ENCODE assay signal across 1 cellular context in genomic region chr5:62376064-62376463, GRCh38.
TF ChIP-seq lines count a peak whose summit lies in the region.

No MANE protein-coding gene starts in this region.

TF ChIP-seq in K562, 482 proteins besides CTCF, POLR2A, EP300 and RAD21 (continues in another document):
- TF ChIP-seq DACH1 (IDR thresholded peaks at IDR 0.05; ENCODE audit: partially characterized antibody) (peak; percentile 54), EP400 (IDR thresholded peaks at IDR 0.05) (0 out of 2 replicates have a peak, but pooled peaks have one; percentile 33), POLR2H (tag; IDR thresholded peaks at IDR 0.05; ENCODE audit: low read depth) (no peak), JUND (IDR thresholded peaks at IDR 0.05; ENCODE audit: borderline replicate concordance, low read depth, low read length) (peak; percentile 79; the same call in 1 of the 2 replicates), JUND (tag; IDR thresholded peaks at IDR 0.05; ENCODE audit: borderline replicate concordance, low read depth, low read length) (peak; percentile 83; the same call in 2 of the 3 replicates), BACH1 (tag; IDR thresholded peaks at IDR 0.05) (peak; percentile 81), HES1 (IDR thresholded peaks at IDR 0.05; ENCODE audit: low read depth) (no peak), PHB (CRISPR knock-in tag; IDR thresholded peaks at IDR 0.05) (no peak), ATF3 (IDR thresholded peaks at IDR 0.05) (peak; percentile 80), ATF3 (CRISPR knock-in tag; conservative IDR thresholded peaks at IDR 0.05) (no peak), NR2C1 (IDR thresholded peaks at IDR 0.05) (no peak), NR2C1 (tag; IDR thresholded peaks at IDR 0.05) (no peak), FOXK2 (conservative IDR thresholded peaks at IDR 0.05 in 1 of 2, IDR thresholded peaks at IDR 0.05 in 1 of 2; ENCODE audit: low read depth in 2 of 2) (peak in 1 of 2 experiments; percentile 39; a peak in 1 of 4 replicates), MAFF (IDR thresholded peaks at IDR 0.05; ENCODE audit: low read length) (peak; percentile 95), SMARCA4 (IDR thresholded peaks at IDR 0.05) (peak; percentile 72), RREB1 (CRISPR knock-in tag; IDR thresholded peaks at IDR 0.05) (no peak), ZNF740 (CRISPR knock-in tag; IDR thresholded peaks at IDR 0.05) (no peak), ZNF740 (tag; IDR thresholded peaks at IDR 0.05) (0 out of 4 replicates have a peak, but pooled peaks of 1 of the 2 experiments have one; percentile 37), XRCC3 (IDR thresholded peaks at IDR 0.05) (no peak), ARID4B (CRISPR knock-in tag; IDR thresholded peaks at IDR 0.05) (no peak), OTX1 (CRISPR knock-in tag; IDR thresholded peaks at IDR 0.05) (no peak), ZNF431 (CRISPR knock-in tag; IDR thresholded peaks at IDR 0.05) (no peak), HMG20B (CRISPR knock-in tag; IDR thresholded peaks at IDR 0.05) (no peak), XRCC5 (IDR thresholded peaks at IDR 0.05; ENCODE audit: low read depth, low read length) (no peak), GABPB2 (CRISPR knock-in tag; conservative IDR thresholded peaks at IDR 0.05) (no peak), ZNF316 (IDR thresholded peaks at IDR 0.05) (peak; percentile 98)
- TF ChIP-seq, protein P1, sequence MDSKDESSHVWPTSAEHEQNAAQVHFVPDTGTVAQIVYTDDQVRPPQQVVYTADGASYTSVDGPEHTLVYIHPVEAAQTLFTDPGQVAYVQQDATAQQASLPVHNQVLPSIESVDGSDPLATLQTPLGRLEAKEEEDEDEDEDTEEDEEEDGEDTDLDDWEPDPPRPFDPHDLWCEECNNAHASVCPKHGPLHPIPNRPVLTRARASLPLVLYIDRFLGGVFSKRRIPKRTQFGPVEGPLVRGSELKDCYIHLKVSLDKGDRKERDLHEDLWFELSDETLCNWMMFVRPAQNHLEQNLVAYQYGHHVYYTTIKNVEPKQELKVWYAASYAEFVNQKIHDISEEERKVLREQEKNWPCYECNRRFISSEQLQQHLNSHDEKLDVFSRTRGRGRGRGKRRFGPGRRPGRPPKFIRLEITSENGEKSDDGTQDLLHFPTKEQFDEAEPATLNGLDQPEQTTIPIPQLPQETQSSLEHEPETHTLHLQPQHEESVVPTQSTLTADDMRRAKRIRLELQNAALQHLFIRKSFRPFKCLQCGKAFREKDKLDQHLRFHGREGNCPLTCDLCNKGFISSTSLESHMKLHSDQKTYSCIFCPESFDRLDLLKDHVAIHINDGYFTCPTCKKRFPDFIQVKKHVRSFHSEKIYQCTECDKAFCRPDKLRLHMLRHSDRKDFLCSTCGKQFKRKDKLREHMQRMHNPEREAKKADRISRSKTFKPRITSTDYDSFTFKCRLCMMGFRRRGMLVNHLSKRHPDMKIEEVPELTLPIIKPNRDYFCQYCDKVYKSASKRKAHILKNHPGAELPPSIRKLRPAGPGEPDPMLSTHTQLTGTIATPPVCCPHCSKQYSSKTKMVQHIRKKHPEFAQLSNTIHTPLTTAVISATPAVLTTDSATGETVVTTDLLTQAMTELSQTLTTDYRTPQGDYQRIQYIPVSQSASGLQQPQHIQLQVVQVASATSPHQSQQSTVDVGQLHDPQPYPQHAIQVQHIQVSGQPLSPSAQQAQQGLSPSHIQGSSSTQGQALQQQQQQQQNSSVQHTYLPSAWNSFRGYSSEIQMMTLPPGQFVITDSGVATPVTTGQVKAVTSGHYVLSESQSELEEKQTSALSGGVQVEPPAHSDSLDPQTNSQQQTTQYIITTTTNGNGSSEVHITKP (IDR thresholded peaks at IDR 0.05; ENCODE audit: partially characterized antibody): peak; percentile 36
- TF ChIP-seq, protein P2, sequence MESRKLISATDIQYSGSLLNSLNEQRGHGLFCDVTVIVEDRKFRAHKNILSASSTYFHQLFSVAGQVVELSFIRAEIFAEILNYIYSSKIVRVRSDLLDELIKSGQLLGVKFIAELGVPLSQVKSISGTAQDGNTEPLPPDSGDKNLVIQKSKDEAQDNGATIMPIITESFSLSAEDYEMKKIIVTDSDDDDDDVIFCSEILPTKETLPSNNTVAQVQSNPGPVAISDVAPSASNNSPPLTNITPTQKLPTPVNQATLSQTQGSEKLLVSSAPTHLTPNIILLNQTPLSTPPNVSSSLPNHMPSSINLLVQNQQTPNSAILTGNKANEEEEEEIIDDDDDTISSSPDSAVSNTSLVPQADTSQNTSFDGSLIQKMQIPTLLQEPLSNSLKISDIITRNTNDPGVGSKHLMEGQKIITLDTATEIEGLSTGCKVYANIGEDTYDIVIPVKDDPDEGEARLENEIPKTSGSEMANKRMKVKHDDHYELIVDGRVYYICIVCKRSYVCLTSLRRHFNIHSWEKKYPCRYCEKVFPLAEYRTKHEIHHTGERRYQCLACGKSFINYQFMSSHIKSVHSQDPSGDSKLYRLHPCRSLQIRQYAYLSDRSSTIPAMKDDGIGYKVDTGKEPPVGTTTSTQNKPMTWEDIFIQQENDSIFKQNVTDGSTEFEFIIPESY (CRISPR knock-in tag; IDR thresholded peaks at IDR 0.05): no peak
- TF ChIP-seq, protein P3, sequence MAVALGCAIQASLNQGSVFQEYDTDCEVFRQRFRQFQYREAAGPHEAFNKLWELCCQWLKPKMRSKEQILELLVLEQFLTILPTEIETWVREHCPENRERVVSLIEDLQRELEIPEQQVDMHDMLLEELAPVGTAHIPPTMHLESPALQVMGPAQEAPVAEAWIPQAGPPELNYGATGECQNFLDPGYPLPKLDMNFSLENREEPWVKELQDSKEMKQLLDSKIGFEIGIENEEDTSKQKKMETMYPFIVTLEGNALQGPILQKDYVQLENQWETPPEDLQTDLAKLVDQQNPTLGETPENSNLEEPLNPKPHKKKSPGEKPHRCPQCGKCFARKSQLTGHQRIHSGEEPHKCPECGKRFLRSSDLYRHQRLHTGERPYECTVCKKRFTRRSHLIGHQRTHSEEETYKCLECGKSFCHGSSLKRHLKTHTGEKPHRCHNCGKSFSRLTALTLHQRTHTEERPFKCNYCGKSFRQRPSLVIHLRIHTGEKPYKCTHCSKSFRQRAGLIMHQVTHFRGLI (CRISPR knock-in tag; IDR thresholded peaks at IDR 0.05): no peak
- TF ChIP-seq, protein P4, sequence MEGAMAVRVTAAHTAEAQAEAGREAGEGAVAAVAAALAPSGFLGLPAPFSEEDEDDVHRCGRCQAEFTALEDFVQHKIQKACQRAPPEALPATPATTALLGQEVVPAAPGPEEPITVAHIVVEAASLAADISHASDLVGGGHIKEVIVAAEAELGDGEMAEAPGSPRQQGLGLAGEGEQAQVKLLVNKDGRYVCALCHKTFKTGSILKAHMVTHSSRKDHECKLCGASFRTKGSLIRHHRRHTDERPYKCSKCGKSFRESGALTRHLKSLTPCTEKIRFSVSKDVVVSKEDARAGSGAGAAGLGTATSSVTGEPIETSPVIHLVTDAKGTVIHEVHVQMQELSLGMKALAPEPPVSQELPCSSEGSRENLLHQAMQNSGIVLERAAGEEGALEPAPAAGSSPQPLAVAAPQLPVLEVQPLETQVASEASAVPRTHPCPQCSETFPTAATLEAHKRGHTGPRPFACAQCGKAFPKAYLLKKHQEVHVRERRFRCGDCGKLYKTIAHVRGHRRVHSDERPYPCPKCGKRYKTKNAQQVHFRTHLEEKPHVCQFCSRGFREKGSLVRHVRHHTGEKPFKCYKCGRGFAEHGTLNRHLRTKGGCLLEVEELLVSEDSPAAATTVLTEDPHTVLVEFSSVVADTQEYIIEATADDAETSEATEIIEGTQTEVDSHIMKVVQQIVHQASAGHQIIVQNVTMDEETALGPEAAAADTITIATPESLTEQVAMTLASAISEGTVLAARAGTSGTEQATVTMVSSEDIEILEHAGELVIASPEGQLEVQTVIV (CRISPR knock-in tag; IDR thresholded peaks at IDR 0.05; ENCODE audit: borderline replicate concordance): no peak
- TF ChIP-seq, protein P5, sequence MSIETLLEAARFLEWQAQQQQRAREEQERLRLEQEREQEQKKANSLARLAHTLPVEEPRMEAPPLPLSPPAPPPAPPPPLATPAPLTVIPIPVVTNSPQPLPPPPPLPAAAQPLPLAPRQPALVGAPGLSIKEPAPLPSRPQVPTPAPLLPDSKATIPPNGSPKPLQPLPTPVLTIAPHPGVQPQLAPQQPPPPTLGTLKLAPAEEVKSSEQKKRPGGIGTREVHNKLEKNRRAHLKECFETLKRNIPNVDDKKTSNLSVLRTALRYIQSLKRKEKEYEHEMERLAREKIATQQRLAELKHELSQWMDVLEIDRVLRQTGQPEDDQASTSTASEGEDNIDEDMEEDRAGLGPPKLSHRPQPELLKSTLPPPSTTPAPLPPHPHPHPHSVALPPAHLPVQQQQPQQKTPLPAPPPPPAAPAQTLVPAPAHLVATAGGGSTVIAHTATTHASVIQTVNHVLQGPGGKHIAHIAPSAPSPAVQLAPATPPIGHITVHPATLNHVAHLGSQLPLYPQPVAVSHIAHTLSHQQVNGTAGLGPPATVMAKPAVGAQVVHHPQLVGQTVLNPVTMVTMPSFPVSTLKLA (conservative IDR thresholded peaks at IDR 0.05): peak in 1 of 2 experiments; percentile 48; a peak in 3 of 4 replicates
